In genomic region chr16:71817690-71818089, GRCh38 we compare ENCODE assay signal across 1 cellular context.
TF ChIP-seq lines count a peak whose summit lies in the region.

No MANE protein-coding gene starts in this region.

TF ChIP-seq in IMR-90, 13 proteins besides CTCF, POLR2A, EP300 and RAD21 (continued from another document):
- TF ChIP-seq, protein P1, sequence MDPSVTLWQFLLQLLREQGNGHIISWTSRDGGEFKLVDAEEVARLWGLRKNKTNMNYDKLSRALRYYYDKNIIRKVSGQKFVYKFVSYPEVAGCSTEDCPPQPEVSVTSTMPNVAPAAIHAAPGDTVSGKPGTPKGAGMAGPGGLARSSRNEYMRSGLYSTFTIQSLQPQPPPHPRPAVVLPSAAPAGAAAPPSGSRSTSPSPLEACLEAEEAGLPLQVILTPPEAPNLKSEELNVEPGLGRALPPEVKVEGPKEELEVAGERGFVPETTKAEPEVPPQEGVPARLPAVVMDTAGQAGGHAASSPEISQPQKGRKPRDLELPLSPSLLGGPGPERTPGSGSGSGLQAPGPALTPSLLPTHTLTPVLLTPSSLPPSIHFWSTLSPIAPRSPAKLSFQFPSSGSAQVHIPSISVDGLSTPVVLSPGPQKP (IDR thresholded peaks at IDR 0.05; ENCODE audit: borderline replicate concordance, low read depth, low read length): no peak
- TF ChIP-seq RFX5 (IDR thresholded peaks at IDR 0.05; ENCODE audit: low read depth, low read length): no peak
